ENCODE assay signal across 14 cellular contexts in genomic region chr1:44826375-44827196, GRCh38. TPM values are rescaled to one million over a fixed set of nuclear protein-coding genes. Genes with fewer than 3 reads are reported as not detected.
DNase-seq lines count a peak whose midpoint lies in the region; ATAC-seq and TF ChIP-seq lines count a peak whose summit lies in the region.
"Had no signal": no experiment of that assay in that cellular context is flagged by ENCODE, and none has a peak within 500 bp of the region (broad histone marks: within the 10 kb centered on the region; RNA-seq: fewer than 3 reads in every experiment).

No MANE protein-coding gene starts in this region.

- no peak for ATAC-seq in HG03457 (IDR thresholded peaks at IDR 0.05; ENCODE audit: unreplicated experiment)
- no peak for ATAC-seq in activated CD8-positive, alpha-beta T cell treated with anti-CD3 and anti-CD28 coated beads, Interleukin-2, amount 10 ng/mL, durations not matched to agents 7 days and 5 days

- DNase-seq in adrenal gland, result peak in 5 of 7 donors; percentile 54 to 68 (median 61)
- no peak for DNase-seq in right atrium auricular region (ENCODE audit: low spot score)
- DNase-seq in activated CD4-positive, alpha-beta T cell treated with anti-CD3 and anti-CD28 coated beads, Interleukin-2, amount 10 ng/mL, durations not matched to agents 24 days and 14 days, result no peak
- no peak for DNase-seq in activated CD8-positive, alpha-beta T cell treated with anti-CD3 and anti-CD28 coated beads, Interleukin-2, amount 10 ng/mL, durations not matched to agents 7 days and 5 days
- DNase-seq in HEK293T (ENCODE audit: extremely low spot score), result no peak
- DNase-seq: NCI-H187 treated with DMSO at 0.1 percent for 48 hours; stimulated activated CD4-positive, alpha-beta T cell treated with anti-CD3 and anti-CD28 coated beads, Interleukin-4, amount 100 ng/mL, for 4 hours; SW 1271 had no signal

- no peaks in the 10 kb centered on the region for H3K27me3 Mint-ChIP-seq in activated CD4-positive, alpha-beta T cell treated with anti-CD3 and anti-CD28 coated beads, Interleukin-2, amount 10 ng/mL, durations not matched to agents 24 days and 14 days
- no peaks in the 10 kb centered on the region for H3K27me3 Mint-ChIP-seq in activated CD8-positive, alpha-beta T cell treated with anti-CD3 and anti-CD28 coated beads, Interleukin-2, amount 10 ng/mL, durations not matched to agents 7 days and 5 days (ENCODE audit: low read depth)
- H3K27me3 Mint-ChIP-seq: natural killer cell treated with Interleukin-12 subunit alpha and Interleukin-12 subunit beta and Interleukin-15 and Interleukin-18, amount 100 ng/mL, for 72 hours had no signal

- no peak overlapping the region for H3K4me3 ChIP-seq in HEK293 (ENCODE audit: low read depth, low read length)
- H3K4me3 ChIP-seq in adrenal gland, result no peak overlapping the region
- peak overlapping the region in 1 of 2 donors; percentile 27 for H3K4me3 ChIP-seq in right atrium auricular region
- no peak overlapping the region for H3K4me3 ChIP-seq in skeletal muscle tissue (ENCODE audit: low read length in 3 of 3)
- H3K4me3 ChIP-seq: hepatocyte had no signal

- H3K9me3 ChIP-seq in HEK293 (ENCODE audit: control insufficient read depth, insufficient read depth, low read depth, low read length) (no peaks in the 10 kb centered on the region), adrenal gland (replicated peaks in 1 of 3) (no peaks in the 10 kb centered on the region), right atrium auricular region (no peaks in the 10 kb centered on the region), skeletal muscle tissue (ENCODE audit: control insufficient read depth in 3 of 3, low read length in 3 of 3) (no peaks in the 10 kb centered on the region)

- peaks cover 6% of the 10 kb centered on the region for H3K4me1 Mint-ChIP-seq in activated CD4-positive, alpha-beta T cell treated with anti-CD3 and anti-CD28 coated beads, Interleukin-2, amount 10 ng/mL, durations not matched to agents 24 days and 14 days
- H3K4me1 Mint-ChIP-seq in activated CD8-positive, alpha-beta T cell treated with anti-CD3 and anti-CD28 coated beads, Interleukin-2, amount 10 ng/mL, durations not matched to agents 7 days and 5 days (ENCODE audit: low read depth), result peaks cover 15% of the 10 kb centered on the region

- no peak overlapping the region for H3K9ac ChIP-seq in skeletal muscle tissue (ENCODE audit: low read depth in 1 of 3, low read length in 3 of 3)

- no peak overlapping the region for H3K27ac Mint-ChIP-seq in activated CD4-positive, alpha-beta T cell treated with anti-CD3 and anti-CD28 coated beads, Interleukin-2, amount 10 ng/mL, durations not matched to agents 24 days and 14 days
- no peak overlapping the region for H3K27ac Mint-ChIP-seq in activated CD8-positive, alpha-beta T cell treated with anti-CD3 and anti-CD28 coated beads, Interleukin-2, amount 10 ng/mL, durations not matched to agents 7 days and 5 days
- H3K27ac Mint-ChIP-seq: natural killer cell treated with Interleukin-12 subunit alpha and Interleukin-12 subunit beta and Interleukin-15 and Interleukin-18, amount 100 ng/mL, for 72 hours had no signal

- intact Hi-C loops in adrenal gland (cut with DNase I), result loop anchor here in 1 of 2 donors (5.0 kb wide), 1 partner anchor 34 kb away; no protein-coding TSS in a partner anchor
- intact Hi-C loops in activated CD4-positive, alpha-beta T cell treated with anti-CD3 and anti-CD28 coated beads, Interleukin-2, amount 10 ng/mL, durations not matched to agents 24 days and 14 days (cut with micrococcal nuclease), result no loop called here

- H3K36me3 Mint-ChIP-seq in activated CD4-positive, alpha-beta T cell treated with anti-CD3 and anti-CD28 coated beads, Interleukin-2, amount 10 ng/mL, durations not matched to agents 24 days and 14 days (ENCODE audit: low read depth), result no peaks in the 10 kb centered on the region
- no peaks in the 10 kb centered on the region for H3K36me3 Mint-ChIP-seq in activated CD8-positive, alpha-beta T cell treated with anti-CD3 and anti-CD28 coated beads, Interleukin-2, amount 10 ng/mL, durations not matched to agents 7 days and 5 days (ENCODE audit: low read depth)
- H3K36me3 Mint-ChIP-seq: natural killer cell treated with Interleukin-12 subunit alpha and Interleukin-12 subunit beta and Interleukin-15 and Interleukin-18, amount 100 ng/mL, for 72 hours had no signal

- H3K4me3 Mint-ChIP-seq in activated CD4-positive, alpha-beta T cell treated with anti-CD3 and anti-CD28 coated beads, Interleukin-2, amount 10 ng/mL, durations not matched to agents 24 days and 14 days, result no peak overlapping the region
- no peak overlapping the region for H3K4me3 Mint-ChIP-seq in activated CD8-positive, alpha-beta T cell treated with anti-CD3 and anti-CD28 coated beads, Interleukin-2, amount 10 ng/mL, durations not matched to agents 7 days and 5 days
- H3K4me3 Mint-ChIP-seq: natural killer cell treated with Interleukin-12 subunit alpha and Interleukin-12 subunit beta and Interleukin-15 and Interleukin-18, amount 100 ng/mL, for 72 hours had no signal

- H3K9me3 Mint-ChIP-seq in activated CD4-positive, alpha-beta T cell treated with anti-CD3 and anti-CD28 coated beads, Interleukin-2, amount 10 ng/mL, durations not matched to agents 24 days and 14 days, result no peaks in the 10 kb centered on the region
- no peaks in the 10 kb centered on the region for H3K9me3 Mint-ChIP-seq in activated CD8-positive, alpha-beta T cell treated with anti-CD3 and anti-CD28 coated beads, Interleukin-2, amount 10 ng/mL, durations not matched to agents 7 days and 5 days (ENCODE audit: insufficient read depth)
- H3K9me3 Mint-ChIP-seq: natural killer cell treated with Interleukin-12 subunit alpha and Interleukin-12 subunit beta and Interleukin-15 and Interleukin-18, amount 100 ng/mL, for 72 hours had no signal

- peaks cover 8% of the 10 kb centered on the region for H3K4me1 ChIP-seq in HEK293 (ENCODE audit: control insufficient read depth, insufficient read depth, low read length)
- H3K4me1 ChIP-seq in adrenal gland (replicated peaks in 1 of 2), result no peaks in the 10 kb centered on the region
- peaks cover 0 to 4% of the 10 kb centered on the region in 2 donors for H3K4me1 ChIP-seq in right atrium auricular region
- peaks cover 0 to 4% (median 3%) of the 10 kb centered on the region in 3 donors for H3K4me1 ChIP-seq in skeletal muscle tissue (ENCODE audit: control insufficient read depth in 3 of 3, insufficient read depth in 3 of 3, low read length in 3 of 3)

- peaks cover 0 to 32% of the 10 kb centered on the region in 2 experiments; a peak in 1 of 3 replicates for H3K36me3 ChIP-seq in HEK293 (ENCODE audit: control insufficient read depth in 2 of 2, insufficient read depth in 1 of 2, low read length in 2 of 2)
- no peaks in the 10 kb centered on the region for H3K36me3 ChIP-seq in adrenal gland (replicated peaks in 1 of 2)
- no peaks in the 10 kb centered on the region for H3K36me3 ChIP-seq in right atrium auricular region
- H3K36me3 ChIP-seq in skeletal muscle tissue (ENCODE audit: control insufficient read depth in 3 of 3, insufficient read depth in 3 of 3, low read length in 3 of 3), result peaks cover 0 to 1% (median 0%) of the 10 kb centered on the region in 3 donors

- no peak overlapping the region for H3K27ac ChIP-seq in HEK293 (ENCODE audit: extremely low read depth, low read depth, low read length)
- H3K27ac ChIP-seq in adrenal gland, result peak overlapping the region in 2 of 5 donors; percentile 44 to 66
- peak overlapping the region; percentile 42 to 51 for H3K27ac ChIP-seq in right atrium auricular region
- H3K27ac ChIP-seq in skeletal muscle tissue (ENCODE audit: low read depth, low read length), result peak overlapping the region; percentile 12
- H3K27ac ChIP-seq: hepatocyte had no signal

- WGBS in adrenal gland, 4 donors, result 61 to 66% (median 64%) methylated on average over 14 to 24 of the region's 24 CpGs

- CTCF ChIA-PET in HEK293 (lab: Yijun Ruan, JAX), result interaction anchor here (1.6 to 2.5 kb wide), 2 partner anchors 9 to 26 kb away, joined by 4 to 6 read pairs; partner anchors contain the start of gene PLK3
- CTCF ChIA-PET in activated CD8-positive, alpha-beta T cell treated with anti-CD3 and anti-CD28 coated beads, Interleukin-2, amount 10 ng/mL, durations not matched to agents 7 days and 5 days (lab: Charles Lee), result interaction anchor here (1.1 to 2.2 kb wide), 2 partner anchors 9 to 33 kb away, joined by 4 to 9 read pairs; no protein-coding TSS in a partner anchor
- CTCF ChIA-PET in HEK293T (lab: Yijun Ruan, JAX), result interaction anchor here (1.5 kb wide), 1 partner anchor 33 kb away, joined by 5 read pairs; no protein-coding TSS in a partner anchor

- POLR2A ChIA-PET in HEK293 (lab: Yijun Ruan, JAX) (interaction anchor here (1.4 kb wide), 1 partner anchor 16 kb away, joined by 3 read pairs; the partner anchor contains the start of gene PTCH2), HEK293T (lab: Yijun Ruan, JAX) (interaction anchor here (0.6 to 1.8 kb wide), 4 partner anchors 17 to 477 kb away, joined by 3 to 6 read pairs (median 4); partner anchors contain the start of genes PLK3 and PTCH2)
- POLR2A ChIA-PET in activated CD8-positive, alpha-beta T cell treated with anti-CD3 and anti-CD28 coated beads, Interleukin-2, amount 10 ng/mL, durations not matched to agents 7 days and 5 days (lab: Charles Lee), result interaction anchor here (0.9 to 16.3 kb wide), 5 partner anchors 7 to 99 kb away, joined by 3 to 564 read pairs (median 5); partner anchors contain the start of genes PLK3 and RNU5D-1

- no peak for TF ChIP-seq CTCF in HEK293 (tag by site-specific recombination; IDR thresholded peaks at IDR 0.05)
- no peak for TF ChIP-seq CTCF in adrenal gland (IDR thresholded peaks at IDR 0.05)
- TF ChIP-seq CTCF in right atrium auricular region (IDR thresholded peaks at IDR 0.05), result no peak

- no peaks in the 10 kb centered on the region for H3K27me3 ChIP-seq in adrenal gland
- H3K27me3 ChIP-seq in right atrium auricular region, result no peaks in the 10 kb centered on the region
- H3K27me3 ChIP-seq in skeletal muscle tissue (ENCODE audit: control insufficient read depth in 3 of 3, insufficient read depth in 3 of 3, low read length in 3 of 3), result peaks cover 0 to under 1% (median under 1%) of the 10 kb centered on the region in 3 donors
- H3K27me3 ChIP-seq: hepatocyte had no signal

- no peak for TF ChIP-seq POLR2A in adrenal gland (IDR thresholded peaks at IDR 0.05)

RNA-seq across cellular contexts. Expression of gene PTCH2, which starts 16.5 kb away (rescaled TPM):
- total RNA-seq in adrenal gland, result 1 to 10 TPM in 5 of 8 donors, under 1 TPM in 3; 0.42 to 3.0 (median 1.8) TPM
- 1 to 10 TPM in 2 of 3 donors, under 1 TPM in 1; 0.40 to 7.8 (median 6.4) TPM for polyA plus RNA-seq in adrenal gland
- total RNA-seq in right atrium auricular region, result under 1 TPM; 0.22 to 0.24 TPM
- 1.6 TPM for total RNA-seq in skeletal muscle tissue
- 0.78 and 1.0 TPM in 2 replicates for total RNA-seq in activated CD4-positive, alpha-beta T cell treated with anti-CD3 and anti-CD28 coated beads, Interleukin-2, amount 10 ng/mL, durations not matched to agents 24 days and 14 days
- total RNA-seq in activated CD8-positive, alpha-beta T cell treated with anti-CD3 and anti-CD28 coated beads, Interleukin-2, amount 10 ng/mL, durations not matched to agents 7 days and 5 days, result 1 to 10 TPM; 1.3 to 1.4 TPM
- total RNA-seq: bronchial epithelial cell had no signal

RNA-seq across cellular contexts. Expression of gene BTBD19, which starts 18.3 kb away (rescaled TPM):
- total RNA-seq in adrenal gland (10 to 100 TPM in 7 of 8 donors, 1 to 10 TPM in 1; 8.6 to 46.3 (median 21.3) TPM), right atrium auricular region (1 to 10 TPM; 1.8 to 5.6 TPM), skeletal muscle tissue (5.7 TPM)
- 10 to 100 TPM in 2 of 3 donors, 1 to 10 TPM in 1; 4.8 to 67.2 (median 26.5) TPM for polyA plus RNA-seq in adrenal gland
- 22.2 and 22.7 TPM in 2 replicates for total RNA-seq in activated CD4-positive, alpha-beta T cell treated with anti-CD3 and anti-CD28 coated beads, Interleukin-2, amount 10 ng/mL, durations not matched to agents 24 days and 14 days
- total RNA-seq in activated CD8-positive, alpha-beta T cell treated with anti-CD3 and anti-CD28 coated beads, Interleukin-2, amount 10 ng/mL, durations not matched to agents 7 days and 5 days, result 1 to 10 TPM; 4.5 to 8.8 TPM

RNA-seq across cellular contexts. Expression of gene DYNLT4, which starts 19.4 kb away (rescaled TPM):
- total RNA-seq in adrenal gland (1 to 10 TPM in 7 of 8 donors, not detected in 1; 1.1 to 9.4 (median 2.6) TPM), right atrium auricular region (1 to 10 TPM in 1 of 2 donors, not detected in 1; 2.4 TPM), skeletal muscle tissue (not detected)
- polyA plus RNA-seq in adrenal gland, result 10 to 100 TPM in 1 of 3 donors, 1 to 10 TPM in 1, not detected in 1; 3.0 to 10.3 TPM
- total RNA-seq in activated CD4-positive, alpha-beta T cell treated with anti-CD3 and anti-CD28 coated beads, Interleukin-2, amount 10 ng/mL, durations not matched to agents 24 days and 14 days, result 0.28 TPM in 1 of 2 replicates, not detected in the other
- 1 to 10 TPM; 1.8 to 2.3 TPM for total RNA-seq in activated CD8-positive, alpha-beta T cell treated with anti-CD3 and anti-CD28 coated beads, Interleukin-2, amount 10 ng/mL, durations not matched to agents 7 days and 5 days
- total RNA-seq: bronchial epithelial cell; natural killer cell treated with Interleukin-12 subunit alpha and Interleukin-12 subunit beta and Interleukin-15 and Interleukin-18, amount 100 ng/mL, for 72 hours had no signal

RNA-seq across cellular contexts. Expression of gene PLK3, which starts 26.4 kb away (rescaled TPM):
- 10 to 100 TPM; 11.2 to 37.5 (median 17.1) TPM for total RNA-seq in adrenal gland
- polyA plus RNA-seq in adrenal gland, result 10 to 100 TPM in 2 of 3 donors, 1 to 10 TPM in 1; 4.9 to 51.8 (median 49.4) TPM
- 10 to 100 TPM in 1 of 2 donors, 1 to 10 TPM in 1; 9.1 to 10.8 TPM for total RNA-seq in right atrium auricular region
- total RNA-seq in skeletal muscle tissue, result 6.8 TPM
- 190 and 205 TPM in 2 replicates for total RNA-seq in activated CD4-positive, alpha-beta T cell treated with anti-CD3 and anti-CD28 coated beads, Interleukin-2, amount 10 ng/mL, durations not matched to agents 24 days and 14 days
- 10 to 100 TPM; 64.8 to 68.0 TPM for total RNA-seq in activated CD8-positive, alpha-beta T cell treated with anti-CD3 and anti-CD28 coated beads, Interleukin-2, amount 10 ng/mL, durations not matched to agents 7 days and 5 days

RNA-seq across cellular contexts. Expression of gene BEST4, which starts 38.6 kb away (rescaled TPM):
- total RNA-seq in adrenal gland (1 to 10 TPM in 2 of 8 donors, under 1 TPM in 5, not detected in 1; 0.12 to 3.1 (median 0.68) TPM), right atrium auricular region (not detected), skeletal muscle tissue (not detected)
- 1 to 10 TPM in 2 of 3 donors, under 1 TPM in 1; 0.09 to 6.2 (median 5.3) TPM for polyA plus RNA-seq in adrenal gland
- total RNA-seq in activated CD4-positive, alpha-beta T cell treated with anti-CD3 and anti-CD28 coated beads, Interleukin-2, amount 10 ng/mL, durations not matched to agents 24 days and 14 days, result 0.77 and 0.83 TPM in 2 replicates
- under 1 TPM; 0.26 to 0.42 TPM for total RNA-seq in activated CD8-positive, alpha-beta T cell treated with anti-CD3 and anti-CD28 coated beads, Interleukin-2, amount 10 ng/mL, durations not matched to agents 7 days and 5 days
- total RNA-seq: bronchial epithelial cell had no signal

Comparison
In these comparisons a context has a peak if more than half of its experiments do, and no peak if none do; other contexts are left out.
1. DNase-seq: peak in adrenal gland (5 of 7); none in right atrium auricular region (single experiment), activated CD4-positive, alpha-beta T cell treated with anti-CD3 and anti-CD28 coated beads, Interleukin-2, amount 10 ng/mL, durations not matched to agents 24 days and 14 days (single experiment), activated CD8-positive, alpha-beta T cell treated with anti-CD3 and anti-CD28 coated beads, Interleukin-2, amount 10 ng/mL, durations not matched to agents 7 days and 5 days (single experiment) and HEK293T (single experiment).